ENCODE assay signal across 22 cellular contexts in genomic region chr1:6803357-6803756, GRCh38. TPM values are rescaled to one million over a fixed set of nuclear protein-coding genes. Genes with fewer than 3 reads are reported as not detected.
A peak's percentile ranks its signal among the peaks of the same experiment; 100 is the strongest.
DNase-seq lines count a peak whose midpoint lies in the region; ATAC-seq, FAIRE-seq and TF ChIP-seq lines count a peak whose summit lies in the region.
"Had no signal": no experiment of that assay in that cellular context is flagged by ENCODE, and none has a peak within 500 bp of the region (broad histone marks: within the 10 kb centered on the region; RNA-seq: fewer than 3 reads in every experiment).

No MANE protein-coding gene starts in this region.

- TF ChIP-seq POLR2A in adrenal gland (IDR thresholded peaks at IDR 0.05) = no peak

- H3K4me3 ChIP-seq in adrenal gland (no peak overlapping the region), pancreas (no peak overlapping the region)
- H3K4me3 ChIP-seq: GM12878, PC-9, vagina had no signal

- peak overlapping the region in 4 of 5 donors; percentile 56 to 75 (median 68) for H3K27ac ChIP-seq in adrenal gland
- H3K27ac ChIP-seq in pancreas = no peak overlapping the region
- H3K27ac ChIP-seq: PC-9, vagina had no signal

- H3K4me1 ChIP-seq in adrenal gland (replicated peaks in 1 of 2) (peaks cover 36 to 55% of the 10 kb centered on the region in 2 donors), pancreas (peaks cover 7 to 35% (median 9%) of the 10 kb centered on the region in 3 donors)

- ATAC-seq in pancreas = peak in 3 of 4 donors; percentile 12 to 55 (median 35)
- no peak for ATAC-seq in HG03342 (IDR thresholded peaks at IDR 0.05; ENCODE audit: unreplicated experiment)
- ATAC-seq: GM12878, left lobe of liver had no signal

- DNase-seq in EH (ENCODE audit: low read depth) (peak; percentile 41), HCEC 1CT (peak; percentile 54), adrenal gland (peak in 1 of 7 donors; percentile 52), pancreas (no peak), dedifferentiated amniotic fluid mesenchymal stem cell (ENCODE audit: extremely low spot score) (no peak), SKM-1 treated with dmso at 0.1 percent for 144 hours (lab: John Stamatoyannopoulos, UW; ENCODE audit: unreplicated experiment) (no peak)
- DNase-seq: activated B cell treated with CpG ODN at 0.5 μM for 24 hours; activated CD4-positive, alpha-beta memory T cell treated with anti-CD3 and anti-CD28 coated beads for 36 hours; activated gamma-delta T cell treated with Interleukin-2 at 50 U/mL for 16 hours; activated T-cell treated with anti-CD3 and anti-CD28 coated beads for 4 hours; caudate nucleus; dermis blood vessel endothelial cell; DMS53; head of caudate nucleus; NCI-H1105 treated with DMSO at 0.1 percent for 48 hours; NCI-H2081 treated with DMSO at 0.1 percent for 48 hours; NCI-H82; PC-9 had no signal

- H3K27me3 ChIP-seq in adrenal gland = no peaks in the 10 kb centered on the region
- no peaks in the 10 kb centered on the region for H3K27me3 ChIP-seq in pancreas
- H3K27me3 ChIP-seq: vagina had no signal

- intact Hi-C loops in adrenal gland (cut with DNase I) = no loop called here
- intact Hi-C loops in pancreas (cut with DNase I) = no loop called here

- H3K36me3 ChIP-seq in adrenal gland (replicated peaks in 1 of 2) (no peaks in the 10 kb centered on the region), pancreas (no peaks in the 10 kb centered on the region)
- H3K36me3 ChIP-seq: vagina had no signal

- no peak for FAIRE-seq in pancreas (lab: Jason Lieb, UNC)
- FAIRE-seq: GM12878 had no signal

- H3K9me3 ChIP-seq in adrenal gland (replicated peaks in 1 of 3) = no peaks in the 10 kb centered on the region
- no peaks in the 10 kb centered on the region for H3K9me3 ChIP-seq in pancreas
- H3K9me3 ChIP-seq: vagina had no signal

- WGBS in adrenal gland, 4 donors = 44 to 52% (median 49%) methylated on average over 2 of the region's 2 CpGs
- WGBS in pancreas, 2 donors = 33 to 40% methylated on average over 2 of the region's 2 CpGs

- TF ChIP-seq CTCF in adrenal gland (IDR thresholded peaks at IDR 0.05) (no peak), pancreas (IDR thresholded peaks at IDR 0.05) (no peak)

RNA-seq across cellular contexts. Expression of gene CAMTA1, which starts 18.1 kb away (rescaled TPM):
- total RNA-seq in adrenal gland (100 to 1,000 TPM in 2 of 8 donors, 10 to 100 TPM in 6; 62.9 to 129 (median 77.4) TPM), pancreas (10 to 100 TPM; 13.0 to 39.8 (median 20.8) TPM)
- polyA plus RNA-seq in adrenal gland (100 to 1,000 TPM; 114 to 141 (median 131) TPM), pancreas (10 to 100 TPM; 47.9 to 54.2 TPM)

Comparison
In these comparisons a context has a peak if more than half of its experiments do, and no peak if none do; other contexts are left out.
1. DNase-seq: peak in EH (single experiment) and HCEC 1CT (single experiment); none in pancreas (0 of 6), dedifferentiated amniotic fluid mesenchymal stem cell (single experiment) and SKM-1 treated with dmso at 0.1 percent for 144 hours (single experiment).
2. H3K27ac ChIP-seq: peak in adrenal gland (4 of 5); none in pancreas (0 of 4).